ENCODE assay signal across 1 cellular context in the genomic region with DNA sequence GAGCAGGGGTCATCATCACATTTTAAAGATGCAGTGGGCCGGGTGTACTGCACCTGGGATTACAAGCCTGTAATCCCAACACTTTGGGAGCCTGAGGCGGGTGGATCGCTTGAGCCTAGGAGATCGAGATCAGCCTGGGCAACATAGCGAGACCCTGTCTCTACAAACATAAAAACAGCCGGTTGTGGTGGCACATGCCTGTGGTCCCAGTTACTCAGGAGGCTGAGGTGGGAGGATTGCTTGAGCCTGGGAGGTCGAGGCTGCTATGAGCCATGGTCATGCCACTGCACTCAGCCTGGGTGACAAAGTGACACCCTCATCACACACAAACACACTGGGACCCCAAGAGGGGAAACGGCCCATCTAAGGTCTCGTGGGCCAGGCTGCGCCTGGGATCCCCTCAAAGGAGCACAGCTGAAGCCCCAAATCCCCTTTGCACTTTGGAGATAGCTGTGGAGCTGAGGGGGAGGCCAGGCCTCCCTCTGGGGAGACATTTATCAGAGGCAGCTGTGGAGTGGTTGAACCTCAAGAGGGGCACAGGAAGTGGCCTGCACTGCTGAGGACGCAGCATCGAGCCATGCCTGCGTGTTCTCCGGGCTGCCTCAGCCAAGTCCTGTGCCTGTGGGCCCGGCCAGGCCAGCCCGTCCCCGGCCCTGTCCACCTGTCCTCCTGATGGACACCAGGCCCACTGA.
TF ChIP-seq lines count a peak whose summit lies in the region.

No MANE protein-coding gene starts in this region.

TF ChIP-seq in H1, 55 proteins besides CTCF, POLR2A, EP300 and RAD21:
- no peak for TF ChIP-seq SP1 (IDR thresholded peaks at IDR 0.05; ENCODE audit: low read depth, low read length)
- no peak for TF ChIP-seq POLR2AphosphoS5 (IDR thresholded peaks at IDR 0.05; ENCODE audit: low read depth, low read length)
- no peak for TF ChIP-seq JUND (IDR thresholded peaks at IDR 0.05; ENCODE audit: low read length)
- no peak for TF ChIP-seq RFX5 (IDR thresholded peaks at IDR 0.05; ENCODE audit: borderline replicate concordance, low read depth, low read length)
- TF ChIP-seq, protein P1, sequence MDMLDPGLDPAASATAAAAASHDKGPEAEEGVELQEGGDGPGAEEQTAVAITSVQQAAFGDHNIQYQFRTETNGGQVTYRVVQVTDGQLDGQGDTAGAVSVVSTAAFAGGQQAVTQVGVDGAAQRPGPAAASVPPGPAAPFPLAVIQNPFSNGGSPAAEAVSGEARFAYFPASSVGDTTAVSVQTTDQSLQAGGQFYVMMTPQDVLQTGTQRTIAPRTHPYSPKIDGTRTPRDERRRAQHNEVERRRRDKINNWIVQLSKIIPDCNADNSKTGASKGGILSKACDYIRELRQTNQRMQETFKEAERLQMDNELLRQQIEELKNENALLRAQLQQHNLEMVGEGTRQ (IDR thresholded peaks at IDR 0.05; ENCODE audit: low read length), result no peak
- TF ChIP-seq CREB1 (IDR thresholded peaks at IDR 0.05), result no peak
- no peak for TF ChIP-seq EGR1 (IDR thresholded peaks at IDR 0.05; ENCODE audit: borderline replicate concordance, low read depth, low read length)
- TF ChIP-seq POU5F1 (IDR thresholded peaks at IDR 0.05; ENCODE audit: low read depth, low read length), result no peak
